4 cellular contexts compared by ENCODE assay signal in the genomic region with DNA sequence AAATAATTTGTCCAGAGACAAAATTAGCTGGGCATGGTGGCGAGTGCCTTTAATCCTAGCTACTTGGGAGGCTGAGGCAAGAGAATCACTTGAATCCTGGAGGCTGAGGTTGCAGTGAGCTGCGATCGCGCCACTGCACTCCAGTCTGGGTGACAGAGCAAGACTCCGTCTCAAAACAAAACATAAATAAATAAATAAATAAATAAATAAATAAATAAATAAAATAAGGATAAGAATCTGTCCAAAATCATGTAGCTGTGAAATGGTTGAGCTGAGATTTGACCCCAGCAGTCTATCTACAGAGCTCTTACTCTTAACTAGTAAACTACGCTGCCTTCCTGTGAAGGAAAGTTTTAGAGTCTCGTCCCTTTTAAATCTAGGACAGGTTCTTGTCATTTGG. TPM values are rescaled to one million over a fixed set of nuclear protein-coding genes. Genes with fewer than 3 reads are reported as not detected.
"Had no signal": no experiment of that assay in that cellular context is flagged by ENCODE, and none has a peak within 500 bp of the region (broad histone marks: within the 10 kb centered on the region; RNA-seq: fewer than 3 reads in every experiment).

No MANE protein-coding gene starts in this region.

RNA-seq across cellular contexts. Expression of a gene that starts 27.9 kb away (rescaled TPM):
- total RNA-seq: LHCN-M2, M059J, MCF 10A, NCI-H460 had no signal
